In the genomic region with DNA sequence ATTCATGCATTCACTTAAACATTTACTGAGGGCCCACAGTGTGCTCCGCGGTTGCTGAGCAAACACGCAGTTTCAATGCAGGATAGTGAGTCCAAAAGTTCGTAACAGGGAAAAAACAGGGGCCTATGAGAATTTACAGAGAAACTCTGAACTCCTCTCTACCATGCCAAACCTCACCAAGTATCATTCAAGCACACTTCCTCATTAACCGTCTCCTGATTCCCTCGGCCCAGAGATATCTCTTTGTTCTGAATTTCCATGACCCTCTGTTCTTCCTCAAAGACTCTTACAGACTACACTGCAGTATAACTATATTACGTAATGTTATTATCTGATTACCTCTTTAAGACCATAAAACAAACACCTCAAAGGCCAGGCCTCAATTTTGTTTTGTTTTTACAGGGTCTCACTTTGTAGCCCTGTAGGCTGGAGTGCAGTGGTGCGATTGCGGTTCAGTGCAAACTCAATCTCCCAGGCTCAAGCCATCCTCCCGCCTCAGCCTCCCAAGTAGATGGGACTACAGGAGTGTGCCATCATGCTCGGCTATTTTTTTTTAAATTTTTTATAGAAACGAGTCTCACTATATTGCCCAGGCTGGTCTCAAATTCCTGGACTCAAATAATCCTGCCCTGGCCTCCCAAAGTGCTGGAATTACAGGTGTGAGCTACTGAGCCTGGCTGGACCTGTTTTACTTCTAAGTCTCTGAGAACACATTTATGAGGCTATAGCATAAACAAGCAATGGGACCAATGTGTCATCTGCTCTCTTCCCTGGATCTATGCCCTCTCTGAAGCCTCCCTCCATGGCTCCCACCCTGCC, we compare ENCODE assay signal across 8 cellular contexts. TPM values are rescaled to one million over a fixed set of nuclear protein-coding genes. Genes with fewer than 3 reads are reported as not detected.
DNase-seq lines count a peak whose midpoint lies in the region; ATAC-seq and TF ChIP-seq lines count a peak whose summit lies in the region.

No MANE protein-coding gene starts in this region.

- H3K4me3 Mint-ChIP-seq in Caco-2 (ENCODE audit: unreplicated experiment) = peak overlapping the region; percentile 60
- peak overlapping the region; percentile 83 for H3K4me3 Mint-ChIP-seq in activated naive CD8-positive, alpha-beta T cell treated with anti-CD3 and anti-CD28 coated beads, Interleukin-2, amount 10 ng/mL, durations not matched to agents 7 days and 5 days

- H3K4me3 ChIP-seq in Caco-2 (ENCODE audit: low read depth, low read length) (no peak overlapping the region), mucosa of descending colon (no peak overlapping the region)

- H3K4me1 ChIP-seq in Caco-2 (peaks cover 12% of the 10 kb centered on the region; the same call in 1 of the 2 replicates), mucosa of descending colon (ENCODE audit: low read depth) (peaks cover 36% of the 10 kb centered on the region)

- BruUV-seq in Caco-2 (replicated peaks; lab: Mats Ljungman, UMichigan) = no TSS peak

- H3K4me1 Mint-ChIP-seq in Caco-2 (ENCODE audit: low read depth, unreplicated experiment) = peaks cover 30% of the 10 kb centered on the region
- H3K4me1 Mint-ChIP-seq in activated naive CD8-positive, alpha-beta T cell treated with anti-CD3 and anti-CD28 coated beads, Interleukin-2, amount 10 ng/mL, durations not matched to agents 7 days and 5 days = peaks cover 61% of the 10 kb centered on the region

- H3K27me3 ChIP-seq in Caco-2 (replicated peaks; ENCODE audit: control insufficient read depth, insufficient read depth, low read length) = no peaks in the 10 kb centered on the region

- POLR2A ChIA-PET in Caco-2 (lab: Charles Lee) = no interaction called here
- POLR2A ChIA-PET in activated naive CD8-positive, alpha-beta T cell treated with anti-CD3 and anti-CD28 coated beads, Interleukin-2, amount 10 ng/mL, durations not matched to agents 7 days and 5 days (lab: Charles Lee) = interaction anchor here (0.9 to 1.8 kb wide), 3 partner anchors 67 to 193 kb away, joined by 3 to 4 read pairs (median 3); no protein-coding TSS in a partner anchor

- no peaks in the 10 kb centered on the region for H3K9me3 Mint-ChIP-seq in Caco-2 (ENCODE audit: unreplicated experiment)
- H3K9me3 Mint-ChIP-seq in activated naive CD8-positive, alpha-beta T cell treated with anti-CD3 and anti-CD28 coated beads, Interleukin-2, amount 10 ng/mL, durations not matched to agents 7 days and 5 days = no peaks in the 10 kb centered on the region

- no peaks in the 10 kb centered on the region for H3K27me3 Mint-ChIP-seq in Caco-2 (ENCODE audit: insufficient read depth, unreplicated experiment)
- H3K27me3 Mint-ChIP-seq in activated naive CD8-positive, alpha-beta T cell treated with anti-CD3 and anti-CD28 coated beads, Interleukin-2, amount 10 ng/mL, durations not matched to agents 7 days and 5 days = no peaks in the 10 kb centered on the region

- no peaks in the 10 kb centered on the region for H3K9me3 ChIP-seq in Caco-2
- H3K9me3 ChIP-seq in mucosa of descending colon = no peaks in the 10 kb centered on the region

- in situ Hi-C loops in GM13976 (cut with MboI; ENCODE audit: low sequenced_read_pairs, unreplicated experiment) = no loop called here

- intact Hi-C loops in Caco-2 (cut with micrococcal nuclease; ENCODE audit: unreplicated experiment) = no loop called here
- intact Hi-C loops in mucosa of descending colon (cut with DNase I, micrococcal nuclease) = no loop called here

- CTCF ChIA-PET in Caco-2 (lab: Charles Lee) = interaction anchor here (0.7 to 1.0 kb wide), 2 partner anchors 95 to 116 kb away, joined by 3 read pairs; no protein-coding TSS in a partner anchor

- DNase-seq in Caco-2 = no peak
- DNase-seq in Kasumi-1 (lab: John Stamatoyannopoulos, UW) = peak; percentile 65 to 78
- no peak for DNase-seq in activated naive CD8-positive, alpha-beta T cell treated with anti-CD3 and anti-CD28 coated beads, Interleukin-2, amount 10 ng/mL, durations not matched to agents 7 days and 5 days
- DNase-seq in mucosa of descending colon = peak in 2 of 3 donors; percentile 24 to 36
- no peak for DNase-seq in GM20000 (ENCODE audit: low spot score)
- DNase-seq in AG08396 (ENCODE audit: low spot score) = no peak
- DNase-seq in GM13976 (ENCODE audit: low spot score) = no peak

- TF ChIP-seq CTCF in Caco-2 (IDR thresholded peaks at IDR 0.05; ENCODE audit: insufficient read depth in 1 of 2, low read depth in 1 of 2, low read length in 1 of 2, severe bottlenecking in 1 of 2, unreplicated experiment in 1 of 2) (no peak), mucosa of descending colon (IDR thresholded peaks at IDR 0.05) (no peak), GM20000 (IDR thresholded peaks at IDR 0.05; ENCODE audit: extremely low read depth, missing control alignments) (no peak), GM13976 (IDR thresholded peaks at IDR 0.05; ENCODE audit: borderline replicate concordance, control extremely low read depth, extremely low read depth, insufficient read depth, missing control alignments) (no peak)

- H3K36me3 Mint-ChIP-seq in Caco-2 (ENCODE audit: insufficient read depth, unreplicated experiment) = peaks cover 39% of the 10 kb centered on the region
- H3K36me3 Mint-ChIP-seq in activated naive CD8-positive, alpha-beta T cell treated with anti-CD3 and anti-CD28 coated beads, Interleukin-2, amount 10 ng/mL, durations not matched to agents 7 days and 5 days = peaks cover 20% of the 10 kb centered on the region

- no peak for ATAC-seq in activated naive CD8-positive, alpha-beta T cell treated with anti-CD3 and anti-CD28 coated beads, Interleukin-2, amount 10 ng/mL, durations not matched to agents 7 days and 5 days (ENCODE audit: low read depth)
- ATAC-seq in mucosa of descending colon = peak; percentile 40
- ATAC-seq in HG03025 (IDR thresholded peaks at IDR 0.05; ENCODE audit: low FRiP score, unreplicated experiment) = no peak

- H3K36me3 ChIP-seq in Caco-2 (ENCODE audit: control insufficient read depth, insufficient read depth, low read length) (peaks cover 2% of the 10 kb centered on the region), mucosa of descending colon (ENCODE audit: low read depth) (no peaks in the 10 kb centered on the region)

- peak overlapping the region; percentile 75 for H3K27ac Mint-ChIP-seq in Caco-2 (ENCODE audit: unreplicated experiment)
- H3K27ac Mint-ChIP-seq in activated naive CD8-positive, alpha-beta T cell treated with anti-CD3 and anti-CD28 coated beads, Interleukin-2, amount 10 ng/mL, durations not matched to agents 7 days and 5 days = peak overlapping the region; percentile 84

RNA-seq across cellular contexts. Expression of a gene that starts 3.6 kb away (rescaled TPM):
- total RNA-seq in Caco-2 (2022) = 35.1 and 36.6 TPM in 2 replicates
- 10 to 100 TPM; 42.6 to 48.2 TPM for total RNA-seq in activated naive CD8-positive, alpha-beta T cell treated with anti-CD3 and anti-CD28 coated beads, Interleukin-2, amount 10 ng/mL, durations not matched to agents 7 days and 5 days
- 10 to 100 TPM; 28.6 to 29.2 (median 28.9) TPM for total RNA-seq in mucosa of descending colon

RNA-seq across cellular contexts. Expression of a gene that starts 3.7 kb away (rescaled TPM):
- total RNA-seq in Caco-2 (2022) (19.0 and 21.8 TPM in 2 replicates), mucosa of descending colon (10 to 100 TPM; 11.1 to 19.1 (median 11.2) TPM)
- 10 to 100 TPM; 18.9 to 19.2 TPM for total RNA-seq in activated naive CD8-positive, alpha-beta T cell treated with anti-CD3 and anti-CD28 coated beads, Interleukin-2, amount 10 ng/mL, durations not matched to agents 7 days and 5 days

RNA-seq across cellular contexts. Expression of a gene that starts 32.3 kb away (rescaled TPM):
- total RNA-seq in Caco-2 (2022) (27.4 and 27.7 TPM in 2 replicates), mucosa of descending colon (10 to 100 TPM; 26.2 to 39.1 (median 34.6) TPM)
- total RNA-seq in activated naive CD8-positive, alpha-beta T cell treated with anti-CD3 and anti-CD28 coated beads, Interleukin-2, amount 10 ng/mL, durations not matched to agents 7 days and 5 days = 10 to 100 TPM; 64.6 to 67.9 TPM

RNA-seq across cellular contexts. Expression of a gene that starts 50.9 kb away (rescaled TPM):
- not detected in 2 replicates for total RNA-seq in Caco-2 (2022)
- 1 to 10 TPM; 9.0 to 9.3 TPM for total RNA-seq in activated naive CD8-positive, alpha-beta T cell treated with anti-CD3 and anti-CD28 coated beads, Interleukin-2, amount 10 ng/mL, durations not matched to agents 7 days and 5 days
- 1 to 10 TPM; 2.7 to 3.7 (median 3.5) TPM for total RNA-seq in mucosa of descending colon

Comparison
In these comparisons a context has a peak if more than half of its experiments do, and no peak if none do; other contexts are left out.
1. DNase-seq: peak in Kasumi-1 (2 of 2) and mucosa of descending colon (2 of 3); none in Caco-2 (0 of 2), activated naive CD8-positive, alpha-beta T cell treated with anti-CD3 and anti-CD28 coated beads, Interleukin-2, amount 10 ng/mL, durations not matched to agents 7 days and 5 days (single experiment), GM20000 (single experiment), AG08396 (single experiment) and GM13976 (single experiment).